35 cellular contexts compared by ENCODE assay signal in genomic region chr11:103125462-103125861, GRCh38.
"Had no signal": no experiment of that assay in that cellular context is flagged by ENCODE, and none has a peak within 500 bp of the region (broad histone marks: within the 10 kb centered on the region; RNA-seq: fewer than 3 reads in every experiment).

No MANE protein-coding gene starts in this region.

- H3K36me3 ChIP-seq: colonic mucosa had no signal

- H3K79me2 ChIP-seq: hepatocyte had no signal

- H3K4me1 ChIP-seq: ascending aorta, breast epithelium, colonic mucosa, esophagus squamous epithelium, gastroesophageal sphincter, heart right ventricle had no signal

- H3K27ac ChIP-seq: ascending aorta, breast epithelium, cardiac muscle cell, colonic mucosa, esophagus squamous epithelium, gastroesophageal sphincter, heart right ventricle, hepatocyte had no signal

- H3K4me1 Mint-ChIP-seq: activated CD8-positive, alpha-beta memory T cell treated with anti-CD3 and anti-CD28 coated beads, Interleukin-2, amount 10 ng/mL, durations not matched to agents 7 days and 5 days; activated naive CD4-positive, alpha-beta T cell treated with anti-CD3 and anti-CD28 coated beads, Interleukin-2, amount 10 ng/mL, durations not matched to agents 7 days and 5 days; activated naive CD8-positive, alpha-beta T cell treated with anti-CD3 and anti-CD28 coated beads, Interleukin-2, amount 10 ng/mL, durations not matched to agents 7 days and 5 days; brain; T-helper 17 cell had no signal

- H3K27me3 ChIP-seq: ascending aorta, breast epithelium, cardiac muscle cell, colonic mucosa, esophagus squamous epithelium, gastroesophageal sphincter, heart right ventricle, hepatocyte had no signal

- H3K4me2 ChIP-seq: hepatocyte had no signal

- H3K27me3 Mint-ChIP-seq: activated CD8-positive, alpha-beta memory T cell treated with anti-CD3 and anti-CD28 coated beads, Interleukin-2, amount 10 ng/mL, durations not matched to agents 7 days and 5 days; activated naive CD4-positive, alpha-beta T cell treated with anti-CD3 and anti-CD28 coated beads, Interleukin-2, amount 10 ng/mL, durations not matched to agents 7 days and 5 days; activated naive CD8-positive, alpha-beta T cell treated with anti-CD3 and anti-CD28 coated beads, Interleukin-2, amount 10 ng/mL, durations not matched to agents 7 days and 5 days; brain; T-helper 17 cell had no signal

- DNase-seq: activated CD4-positive, alpha-beta T cell treated with anti-CD3 and anti-CD28 coated beads for 4 hours; activated CD4-positive, alpha-beta T cell treated with anti-CD3 and anti-CD28 coated beads, Interleukin-2, amount 50 U/mL, for 1 hour; activated CD4-positive, alpha-beta T cell treated with anti-CD3 and anti-CD28 coated beads, Interleukin-2, amount 50 U/mL, for 48 hours; activated CD4-positive, CD25-positive, alpha-beta regulatory T cell; activated CD4-positive, CD25-positive, alpha-beta regulatory T cell treated with anti-CD3 and anti-CD28 coated beads, Interleukin-2, amount 50 U/mL, for 72 hours; activated CD8-positive, alpha-beta memory T cell treated with anti-CD3 and anti-CD28 coated beads, Interleukin-2, amount 10 ng/mL, durations not matched to agents 7 days and 5 days; activated CD8-positive, alpha-beta memory T cell treated with anti-CD3 and anti-CD28 coated beads, Interleukin-2, amount 50 U/mL, for 4 hours; activated CD8-positive, alpha-beta T cell treated with anti-CD3 and anti-CD28 coated beads, Interleukin-2, amount 10 ng/mL, durations not matched to agents 7 days and 5 days; activated gamma-delta T cell; activated naive CD4-positive, alpha-beta T cell; activated naive CD4-positive, alpha-beta T cell treated with anti-CD3 and anti-CD28 coated beads, Interleukin-2, amount 10 ng/mL, durations not matched to agents 7 days and 5 days; activated naive CD8-positive, alpha-beta T cell treated with anti-CD3 and anti-CD28 coated beads, Interleukin-2, amount 10 ng/mL, durations not matched to agents 7 days and 5 days; activated T-cell treated with anti-CD3 and anti-CD28 coated beads, Interleukin-2, amount 50 U/mL, for 1 hour; activated T-cell treated with anti-CD3 and anti-CD28 coated beads, Interleukin-2, amount 50 U/mL, for 48 hours; central memory CD4-positive, alpha-beta T cell; cerebellar nuclear complex; colonic mucosa; effector CD8-positive, alpha-beta T cell; erythroblast; esophagus squamous epithelium; foreskin melanocyte; heart right ventricle; T-helper 1 cell; T-helper 17 cell; T1000 had no signal

- H3K27ac Mint-ChIP-seq: activated CD8-positive, alpha-beta memory T cell treated with anti-CD3 and anti-CD28 coated beads, Interleukin-2, amount 10 ng/mL, durations not matched to agents 7 days and 5 days; activated CD8-positive, alpha-beta T cell treated with anti-CD3 and anti-CD28 coated beads, Interleukin-2, amount 10 ng/mL, durations not matched to agents 7 days and 5 days; activated naive CD4-positive, alpha-beta T cell treated with anti-CD3 and anti-CD28 coated beads, Interleukin-2, amount 10 ng/mL, durations not matched to agents 7 days and 5 days; activated naive CD4-positive, alpha-beta T cell treated with anti-CD3 and anti-CD28 coated beads, Interleukin-2, amount 50 U/mL, for 72 hours; activated naive CD8-positive, alpha-beta T cell treated with anti-CD3 and anti-CD28 coated beads, Interleukin-2, amount 10 ng/mL, durations not matched to agents 7 days and 5 days; activated T-helper 1 cell treated with anti-CD3 and anti-CD28 coated beads, Interleukin-12 subunit alpha, Interleukin-12 subunit beta, Interleukin-2, Interleukin-4 antibody, amounts not matched to agents 30 ng/mL and 10 ng/mL and 1 ng/mL, durations not matched to agents 14 hours and 24 hours and 36 hours; brain; T-helper 17 cell; T-helper 2 cell treated with Interferon-gamma antibody and Interleukin-4, amounts not matched to agents 5 μg/mL and 100 μg/mL, for 36 hours had no signal

- ATAC-seq: activated CD8-positive, alpha-beta memory T cell treated with anti-CD3 and anti-CD28 coated beads, Interleukin-2, amount 10 ng/mL, durations not matched to agents 7 days and 5 days; activated CD8-positive, alpha-beta T cell treated with anti-CD3 and anti-CD28 coated beads, Interleukin-2, amount 10 ng/mL, durations not matched to agents 7 days and 5 days; gastroesophageal sphincter; heart right ventricle; T-helper 17 cell had no signal

- H2AFZ ChIP-seq: hepatocyte had no signal

- H3K4me3 ChIP-seq: ascending aorta, breast epithelium, cardiac muscle cell, colonic mucosa, esophagus squamous epithelium, gastroesophageal sphincter, heart right ventricle, hepatocyte had no signal

- H3K36me3 Mint-ChIP-seq: activated naive CD4-positive, alpha-beta T cell treated with anti-CD3 and anti-CD28 coated beads, Interleukin-2, amount 10 ng/mL, durations not matched to agents 7 days and 5 days; activated naive CD4-positive, alpha-beta T cell treated with anti-CD3 and anti-CD28 coated beads, Interleukin-2, amount 50 U/mL, for 72 hours; activated naive CD8-positive, alpha-beta T cell treated with anti-CD3 and anti-CD28 coated beads, Interleukin-2, amount 10 ng/mL, durations not matched to agents 7 days and 5 days had no signal

- FAIRE-seq: endometrium had no signal

- H3K9me3 ChIP-seq: ascending aorta, breast epithelium, colonic mucosa, esophagus squamous epithelium, gastroesophageal sphincter, heart right ventricle had no signal

- H3K9me3 Mint-ChIP-seq: activated naive CD4-positive, alpha-beta T cell treated with anti-CD3 and anti-CD28 coated beads, Interleukin-2, amount 10 ng/mL, durations not matched to agents 7 days and 5 days; activated naive CD4-positive, alpha-beta T cell treated with anti-CD3 and anti-CD28 coated beads, Interleukin-2, amount 50 U/mL, for 72 hours; activated naive CD8-positive, alpha-beta T cell treated with anti-CD3 and anti-CD28 coated beads, Interleukin-2, amount 10 ng/mL, durations not matched to agents 7 days and 5 days; activated T-helper 1 cell treated with anti-CD3 and anti-CD28 coated beads, Interleukin-12 subunit alpha, Interleukin-12 subunit beta, Interleukin-2, Interleukin-4 antibody, amounts not matched to agents 30 ng/mL and 10 ng/mL and 1 ng/mL, durations not matched to agents 14 hours and 24 hours and 36 hours; brain; T-helper 2 cell treated with Interferon-gamma antibody and Interleukin-4, amounts not matched to agents 5 μg/mL and 100 μg/mL, for 36 hours had no signal

- H3K4me3 Mint-ChIP-seq: activated CD8-positive, alpha-beta memory T cell treated with anti-CD3 and anti-CD28 coated beads, Interleukin-2, amount 10 ng/mL, durations not matched to agents 7 days and 5 days; activated CD8-positive, alpha-beta T cell treated with anti-CD3 and anti-CD28 coated beads, Interleukin-2, amount 10 ng/mL, durations not matched to agents 7 days and 5 days; activated naive CD4-positive, alpha-beta T cell treated with anti-CD3 and anti-CD28 coated beads, Interleukin-2, amount 10 ng/mL, durations not matched to agents 7 days and 5 days; activated naive CD8-positive, alpha-beta T cell treated with anti-CD3 and anti-CD28 coated beads, Interleukin-2, amount 10 ng/mL, durations not matched to agents 7 days and 5 days; activated T-helper 1 cell treated with anti-CD3 and anti-CD28 coated beads, Interleukin-12 subunit alpha, Interleukin-12 subunit beta, Interleukin-2, Interleukin-4 antibody, amounts not matched to agents 30 ng/mL and 10 ng/mL and 1 ng/mL, durations not matched to agents 14 hours and 24 hours and 36 hours; brain; T-helper 17 cell; T-helper 2 cell treated with Interferon-gamma antibody and Interleukin-4, amounts not matched to agents 5 μg/mL and 100 μg/mL, for 36 hours had no signal
